In genomic region chr17:73255671-73256181, GRCh38 we compare ENCODE assay signal across 9 cellular contexts. TPM values are rescaled to one million over a fixed set of nuclear protein-coding genes. Genes with fewer than 3 reads are reported as not detected.
DNase-seq lines count a peak whose midpoint lies in the region; ATAC-seq, FAIRE-seq and TF ChIP-seq lines count a peak whose summit lies in the region.
"Had no signal": no experiment of that assay in that cellular context is flagged by ENCODE, and none has a peak within 500 bp of the region (broad histone marks: within the 10 kb centered on the region; RNA-seq: fewer than 3 reads in every experiment).

No MANE protein-coding gene starts in this region.

- H3K36me3 ChIP-seq in effector memory CD4-positive, alpha-beta T cell (ENCODE audit: control insufficient read depth, insufficient read depth, low read length), result no peaks in the 10 kb centered on the region
- no peaks in the 10 kb centered on the region for H3K36me3 ChIP-seq in mucosa of descending colon (ENCODE audit: low read depth)

- no peak overlapping the region for H3K27ac Mint-ChIP-seq in CD4-positive, alpha-beta T cell
- no peak overlapping the region for H3K27ac Mint-ChIP-seq in activated CD4-positive, alpha-beta memory T cell treated with anti-CD3 and anti-CD28 coated beads for 36 hours
- peak overlapping the region; percentile 11 for H3K27ac Mint-ChIP-seq in stimulated activated naive B cell treated with anti-CD40 and anti-IgM and Interleukin-4, amounts not matched to agents 10 μg/mL and 1 μg/mL and 100 μg/mL, for 72 hours
- H3K27ac Mint-ChIP-seq: stimulated activated naive CD8-positive, alpha-beta T cell treated with anti-CD3 and anti-CD28 coated beads, Interleukin-15, Interleukin-2, amounts not matched to agents 100 ng/mL and 50 ng/mL, for 24 hours had no signal

- FAIRE-seq in GM19239 (lab: Jason Lieb, UNC), result peak; percentile 90

- no peaks in the 10 kb centered on the region for H3K36me3 Mint-ChIP-seq in CD4-positive, alpha-beta T cell (ENCODE audit: low read depth)
- no peaks in the 10 kb centered on the region for H3K36me3 Mint-ChIP-seq in activated CD4-positive, alpha-beta memory T cell treated with anti-CD3 and anti-CD28 coated beads for 36 hours
- no peaks in the 10 kb centered on the region for H3K36me3 Mint-ChIP-seq in stimulated activated naive B cell treated with anti-CD40 and anti-IgM and Interleukin-4, amounts not matched to agents 10 μg/mL and 1 μg/mL and 100 μg/mL, for 72 hours

- no peak overlapping the region for H3K4me3 ChIP-seq in effector memory CD4-positive, alpha-beta T cell (ENCODE audit: insufficient read depth, low read depth, low read length, poor library complexity, severe bottlenecking)
- no peak overlapping the region for H3K4me3 ChIP-seq in mucosa of descending colon

- H3K27ac ChIP-seq in CD4-positive, alpha-beta T cell (ENCODE audit: low read depth, low read length), result no peak overlapping the region
- no peak overlapping the region for H3K27ac ChIP-seq in effector memory CD4-positive, alpha-beta T cell (ENCODE audit: insufficient read depth, low read length, poor library complexity, severe bottlenecking)

- intact Hi-C loops in CD4-positive, alpha-beta T cell (cut with DNase I, micrococcal nuclease), result loop anchor here (1.0 to 10.0 kb wide), 6 partner anchors 115 to 922 kb away; no protein-coding TSS in a partner anchor
- intact Hi-C loops in activated CD4-positive, alpha-beta memory T cell treated with anti-CD3 and anti-CD28 coated beads for 36 hours (cut with micrococcal nuclease), result loop anchor here (1.0 to 5.0 kb wide), 4 partner anchors 57 to 693 kb away; partner anchors contain the start of gene CDC42EP4
- intact Hi-C loops in mucosa of descending colon (cut with DNase I, micrococcal nuclease), result loop anchor here (2.0 kb wide), 2 partner anchors 113 to 115 kb away; no protein-coding TSS in a partner anchor

- ATAC-seq in CD4-positive, alpha-beta T cell (ENCODE audit: poor library complexity), result peak; percentile 73
- ATAC-seq in mucosa of descending colon, result peak; percentile 81
- peak; percentile 84 to 88 for ATAC-seq in stimulated activated naive B cell treated with anti-CD40 and anti-IgM and Interleukin-4, amounts not matched to agents 10 μg/mL and 1 μg/mL and 100 μg/mL, for 72 hours (replicated peaks)
- ATAC-seq in HG02981 (IDR thresholded peaks at IDR 0.05; ENCODE audit: unreplicated experiment), result no peak

- no peak overlapping the region for H3K4me3 Mint-ChIP-seq in CD4-positive, alpha-beta T cell
- H3K4me3 Mint-ChIP-seq in activated CD4-positive, alpha-beta memory T cell treated with anti-CD3 and anti-CD28 coated beads for 36 hours, result no peak overlapping the region
- no peak overlapping the region for H3K4me3 Mint-ChIP-seq in stimulated activated naive B cell treated with anti-CD40 and anti-IgM and Interleukin-4, amounts not matched to agents 10 μg/mL and 1 μg/mL and 100 μg/mL, for 72 hours
- H3K4me3 Mint-ChIP-seq: stimulated activated naive CD8-positive, alpha-beta T cell treated with anti-CD3 and anti-CD28 coated beads, Interleukin-15, Interleukin-2, amounts not matched to agents 100 ng/mL and 50 ng/mL, for 24 hours had no signal

- no peaks in the 10 kb centered on the region for H3K27me3 ChIP-seq in CD4-positive, alpha-beta T cell (ENCODE audit: control insufficient read depth, insufficient read depth, low read length)
- H3K27me3 ChIP-seq in effector memory CD4-positive, alpha-beta T cell (replicated peaks; ENCODE audit: control insufficient read depth, insufficient read depth, low read length, poor library complexity, severe bottlenecking), result no peaks in the 10 kb centered on the region

- no peaks in the 10 kb centered on the region for H3K27me3 Mint-ChIP-seq in CD4-positive, alpha-beta T cell
- H3K27me3 Mint-ChIP-seq in activated CD4-positive, alpha-beta memory T cell treated with anti-CD3 and anti-CD28 coated beads for 36 hours, result no peaks in the 10 kb centered on the region
- peaks cover 5 to 6% of the 10 kb centered on the region in 2 donors for H3K27me3 Mint-ChIP-seq in stimulated activated naive B cell treated with anti-CD40 and anti-IgM and Interleukin-4, amounts not matched to agents 10 μg/mL and 1 μg/mL and 100 μg/mL, for 72 hours
- H3K27me3 Mint-ChIP-seq: stimulated activated naive CD8-positive, alpha-beta T cell treated with anti-CD3 and anti-CD28 coated beads, Interleukin-15, Interleukin-2, amounts not matched to agents 100 ng/mL and 50 ng/mL, for 24 hours had no signal

- no peaks in the 10 kb centered on the region for H3K4me1 Mint-ChIP-seq in CD4-positive, alpha-beta T cell (ENCODE audit: low read depth)
- H3K4me1 Mint-ChIP-seq in activated CD4-positive, alpha-beta memory T cell treated with anti-CD3 and anti-CD28 coated beads for 36 hours (ENCODE audit: low read depth), result peaks cover 3% of the 10 kb centered on the region
- peaks cover 5% of the 10 kb centered on the region in 2 donors for H3K4me1 Mint-ChIP-seq in stimulated activated naive B cell treated with anti-CD40 and anti-IgM and Interleukin-4, amounts not matched to agents 10 μg/mL and 1 μg/mL and 100 μg/mL, for 72 hours

- DNase-seq in CD4-positive, alpha-beta T cell, result peak; percentile 19 to 67 (median 46)
- DNase-seq in GM19239 (ENCODE audit: insufficient read length, low spot score), result peak; percentile 60
- peak; percentile 34 for DNase-seq in NCI-H2196 treated with DMSO at 0.1 percent for 48 hours (lab: John Stamatoyannopoulos, UW; ENCODE audit: unreplicated experiment)
- DNase-seq in activated CD4-positive, alpha-beta memory T cell treated with anti-CD3 and anti-CD28 coated beads for 36 hours, result peak; percentile 65
- DNase-seq in effector memory CD4-positive, alpha-beta T cell, result peak in 2 of 3 donors; percentile 7 to 24
- DNase-seq in mucosa of descending colon, result peak in 2 of 3 donors; percentile 71 to 73
- DNase-seq in stimulated activated naive B cell treated with anti-CD40 and anti-IgM and Interleukin-4, amounts not matched to agents 10 μg/mL and 1 μg/mL and 100 μg/mL, for 72 hours, result peak; percentile 26

- CTCF ChIA-PET in CD4-positive, alpha-beta T cell (lab: Charles Lee), result interaction anchor here (0.5 to 2.2 kb wide), 3 partner anchors 24 to 1399 kb away, joined by 3 to 13 read pairs (median 6); a partner anchor contains a TSS
- CTCF ChIA-PET in activated CD4-positive, alpha-beta memory T cell treated with anti-CD3 and anti-CD28 coated beads for 36 hours (lab: Charles Lee), result interaction anchor here (0.6 to 7.7 kb wide), 28 partner anchors 9 to 699 kb away, joined by 3 to 170 read pairs (median 4); a partner anchor contains a TSS

- no peaks in the 10 kb centered on the region for H3K9me3 Mint-ChIP-seq in CD4-positive, alpha-beta T cell
- H3K9me3 Mint-ChIP-seq in activated CD4-positive, alpha-beta memory T cell treated with anti-CD3 and anti-CD28 coated beads for 36 hours, result no peaks in the 10 kb centered on the region
- no peaks in the 10 kb centered on the region for H3K9me3 Mint-ChIP-seq in stimulated activated naive B cell treated with anti-CD40 and anti-IgM and Interleukin-4, amounts not matched to agents 10 μg/mL and 1 μg/mL and 100 μg/mL, for 72 hours
- H3K9me3 Mint-ChIP-seq: stimulated activated naive CD8-positive, alpha-beta T cell treated with anti-CD3 and anti-CD28 coated beads, Interleukin-15, Interleukin-2, amounts not matched to agents 100 ng/mL and 50 ng/mL, for 24 hours had no signal

- H3K4me1 ChIP-seq in effector memory CD4-positive, alpha-beta T cell (ENCODE audit: control insufficient read depth, insufficient read depth, low read length, poor library complexity, severe bottlenecking), result no peaks in the 10 kb centered on the region
- H3K4me1 ChIP-seq in mucosa of descending colon (ENCODE audit: low read depth), result no peaks in the 10 kb centered on the region

- peak; percentile 100 for TF ChIP-seq CTCF in CD4-positive, alpha-beta T cell (IDR thresholded peaks at IDR 0.05)
- TF ChIP-seq CTCF in mucosa of descending colon (IDR thresholded peaks at IDR 0.05), result peak; percentile 93

- POLR2A ChIA-PET in CD4-positive, alpha-beta T cell (lab: Charles Lee), result no interaction called here
- POLR2A ChIA-PET in activated CD4-positive, alpha-beta memory T cell treated with anti-CD3 and anti-CD28 coated beads for 36 hours (lab: Charles Lee), result no interaction called here

- no peaks in the 10 kb centered on the region for H3K9me3 ChIP-seq in CD4-positive, alpha-beta T cell (ENCODE audit: control insufficient read depth, low read length)
- H3K9me3 ChIP-seq in effector memory CD4-positive, alpha-beta T cell (ENCODE audit: control insufficient read depth, low read length), result no peaks in the 10 kb centered on the region
- no peaks in the 10 kb centered on the region for H3K9me3 ChIP-seq in mucosa of descending colon

RNA-seq across cellular contexts. Expression of gene CPSF4L, which starts 6.0 kb away (rescaled TPM):
- not detected for total RNA-seq in CD4-positive, alpha-beta T cell
- not detected for total RNA-seq in activated CD4-positive, alpha-beta memory T cell treated with anti-CD3 and anti-CD28 coated beads for 36 hours
- not detected for total RNA-seq in mucosa of descending colon

RNA-seq across cellular contexts. Expression of gene CDC42EP4, which starts 56.1 kb away (rescaled TPM):
- 1 to 10 TPM; 2.9 to 3.5 TPM for total RNA-seq in CD4-positive, alpha-beta T cell
- total RNA-seq in activated CD4-positive, alpha-beta memory T cell treated with anti-CD3 and anti-CD28 coated beads for 36 hours, result 1 to 10 TPM; 1.6 to 1.7 TPM
- 10 to 100 TPM; 54.6 to 95.2 (median 75.9) TPM for total RNA-seq in mucosa of descending colon

Comparison
In these comparisons a context has a peak if more than half of its experiments do, and no peak if none do; other contexts are left out.
1. DNase-seq: peak in every context shown above with its lines; median percentile 72 in mucosa of descending colon; 65 in activated CD4-positive, alpha-beta memory T cell treated with anti-CD3 and anti-CD28 coated beads for 36 hours; 60 in GM19239; 46 in CD4-positive, alpha-beta T cell; 34 in NCI-H2196 treated with DMSO at 0.1 percent for 48 hours; 26 in stimulated activated naive B cell treated with anti-CD40 and anti-IgM and Interleukin-4, amounts not matched to agents 10 μg/mL and 1 μg/mL and 100 μg/mL, for 72 hours; 16 in effector memory CD4-positive, alpha-beta T cell.
2. RNA of gene CDC42EP4, which starts 56.1 kb away (total RNA-seq): 54.6 to 95.2 TPM in mucosa of descending colon; 2.9 to 3.5 TPM in CD4-positive, alpha-beta T cell and 1.6 to 1.7 TPM in activated CD4-positive, alpha-beta memory T cell treated with anti-CD3 and anti-CD28 coated beads for 36 hours; every median in the first group is over 10 times any median in the second.